27 cellular contexts compared by ENCODE assay signal in genomic region chr5:2143646-2144386, GRCh38.
"Had no signal": no experiment of that assay in that cellular context is flagged by ENCODE, and none has a peak within 500 bp of the region (broad histone marks: within the 10 kb centered on the region; RNA-seq: fewer than 3 reads in every experiment).

No MANE protein-coding gene starts in this region.

- H3K4me3 ChIP-seq: esophagus muscularis mucosa, left lung, lung, mucosa of descending colon, right lobe of liver, uterus had no signal

- H3K4me1 ChIP-seq: esophagus muscularis mucosa, foreskin keratinocyte, left lung, right lobe of liver, uterus had no signal

- H3K27me3 Mint-ChIP-seq: activated CD4-positive, alpha-beta memory T cell treated with anti-CD3 and anti-CD28 coated beads, Interleukin-2, amount 10 ng/mL, durations not matched to agents 7 days and 5 days; activated CD4-positive, alpha-beta T cell treated with anti-CD3 and anti-CD28 coated beads, Interleukin-2, amount 10 ng/mL, durations not matched to agents 7 days and 5 days; dendritic cell treated with granulocyte-macrophage colony-stimulating factor and Interleukin-4, amounts not matched to agents 40 ng/mL and 50 ng/mL, for 4 days had no signal

- H3K9me3 ChIP-seq: mucosa of descending colon, neutrophil, right lobe of liver, uterus had no signal

- DNase-seq: activated CD4-positive, alpha-beta memory T cell treated with anti-CD3 and anti-CD28 coated beads, Interleukin-2, amount 10 ng/mL, durations not matched to agents 7 days and 5 days; activated CD4-positive, alpha-beta T cell treated with anti-CD3 and anti-CD28 coated beads for 1 hour; activated CD4-positive, alpha-beta T cell treated with anti-CD3 and anti-CD28 coated beads, Interleukin-2, amount 10 ng/mL, durations not matched to agents 7 days and 5 days; activated CD8-positive, alpha-beta memory T cell treated with anti-CD3 and anti-CD28 coated beads, Interleukin-2, amount 50 U/mL, for 48 hours; activated gamma-delta T cell; activated naive CD4-positive, alpha-beta T cell treated with anti-CD3 and anti-CD28 coated beads, Interleukin-2, amount 50 U/mL, for 16 hours; activated T-cell treated with anti-CD3 and anti-CD28 coated beads, Interleukin-2, amount 50 U/mL, for 24 hours; amniotic stem cell; central memory CD4-positive, alpha-beta T cell; foreskin keratinocyte; left lung; mesendoderm; mucosa of descending colon; right lobe of liver; stimulated activated CD4-positive, alpha-beta T cell treated with anti-CD3 and anti-CD28 coated beads, Interleukin-4, amount 100 ng/mL, for 24 hours; T-helper 17 cell; T1000; uterus had no signal

- H3K27ac Mint-ChIP-seq: activated CD4-positive, alpha-beta memory T cell treated with anti-CD3 and anti-CD28 coated beads, Interleukin-2, amount 10 ng/mL, durations not matched to agents 7 days and 5 days; activated CD4-positive, alpha-beta T cell treated with anti-CD3 and anti-CD28 coated beads, Interleukin-2, amount 10 ng/mL, durations not matched to agents 7 days and 5 days; activated T-cell treated with anti-CD3 and anti-CD28 coated beads, Interleukin-2, amount 50 U/mL, for 24 hours; dendritic cell treated with granulocyte-macrophage colony-stimulating factor and Interleukin-4, amounts not matched to agents 40 ng/mL and 50 ng/mL, for 4 days; nephron; progenitor cell of endocrine pancreas; stimulated activated effector memory CD8-positive, alpha-beta T cell treated with anti-CD3 and anti-CD28 coated beads, Interleukin-12 subunit alpha, Interleukin-12 subunit beta, amount 100 ng/mL, for 72 hours; stimulated activated naive CD8-positive, alpha-beta T cell treated with anti-CD3 and anti-CD28 coated beads, Interleukin-15, Interleukin-2, amounts not matched to agents 100 ng/mL and 50 ng/mL, for 24 hours; T-helper 17 cell; type B pancreatic cell had no signal

- H3K36me3 Mint-ChIP-seq: stimulated activated effector memory CD8-positive, alpha-beta T cell treated with anti-CD3 and anti-CD28 coated beads, Interleukin-12 subunit alpha, Interleukin-12 subunit beta, amount 100 ng/mL, for 72 hours; type B pancreatic cell had no signal

- H3K36me3 ChIP-seq: esophagus muscularis mucosa, left lung, neutrophil, right lobe of liver, uterus had no signal

- H3K27me3 ChIP-seq: foreskin keratinocyte, neutrophil, right lobe of liver, uterus had no signal

- H3K4me3 Mint-ChIP-seq: activated CD4-positive, alpha-beta memory T cell treated with anti-CD3 and anti-CD28 coated beads, Interleukin-2, amount 10 ng/mL, durations not matched to agents 7 days and 5 days; activated CD4-positive, alpha-beta T cell treated with anti-CD3 and anti-CD28 coated beads, Interleukin-2, amount 10 ng/mL, durations not matched to agents 7 days and 5 days; activated T-cell treated with anti-CD3 and anti-CD28 coated beads, Interleukin-2, amount 50 U/mL, for 24 hours; dendritic cell treated with granulocyte-macrophage colony-stimulating factor and Interleukin-4, amounts not matched to agents 40 ng/mL and 50 ng/mL, for 4 days; nephron; stimulated activated effector memory CD8-positive, alpha-beta T cell treated with anti-CD3 and anti-CD28 coated beads, Interleukin-12 subunit alpha, Interleukin-12 subunit beta, amount 100 ng/mL, for 72 hours; stimulated activated naive CD8-positive, alpha-beta T cell treated with anti-CD3 and anti-CD28 coated beads, Interleukin-15, Interleukin-2, amounts not matched to agents 100 ng/mL and 50 ng/mL, for 24 hours; T-helper 17 cell; type B pancreatic cell had no signal

- ATAC-seq: foreskin keratinocyte; left lung; mucosa of descending colon; right lobe of liver; stimulated activated effector memory CD8-positive, alpha-beta T cell treated with anti-CD3 and anti-CD28 coated beads, Interleukin-12 subunit alpha, Interleukin-12 subunit beta, amount 100 ng/mL, for 72 hours; T-helper 17 cell had no signal

- H3K4me1 Mint-ChIP-seq: activated CD4-positive, alpha-beta memory T cell treated with anti-CD3 and anti-CD28 coated beads, Interleukin-2, amount 10 ng/mL, durations not matched to agents 7 days and 5 days; activated CD4-positive, alpha-beta T cell treated with anti-CD3 and anti-CD28 coated beads, Interleukin-2, amount 10 ng/mL, durations not matched to agents 7 days and 5 days; nephron; stimulated activated effector memory CD8-positive, alpha-beta T cell treated with anti-CD3 and anti-CD28 coated beads, Interleukin-12 subunit alpha, Interleukin-12 subunit beta, amount 100 ng/mL, for 72 hours; T-helper 17 cell had no signal

- H3K27ac ChIP-seq: esophagus muscularis mucosa, foreskin keratinocyte, left lung, neutrophil, right lobe of liver, uterus had no signal

- H3K9me3 Mint-ChIP-seq: activated CD4-positive, alpha-beta memory T cell treated with anti-CD3 and anti-CD28 coated beads, Interleukin-2, amount 10 ng/mL, durations not matched to agents 7 days and 5 days; activated CD4-positive, alpha-beta T cell treated with anti-CD3 and anti-CD28 coated beads, Interleukin-2, amount 10 ng/mL, durations not matched to agents 7 days and 5 days; activated T-cell treated with anti-CD3 and anti-CD28 coated beads, Interleukin-2, amount 50 U/mL, for 24 hours; dendritic cell treated with granulocyte-macrophage colony-stimulating factor and Interleukin-4, amounts not matched to agents 40 ng/mL and 50 ng/mL, for 4 days; stimulated activated effector memory CD8-positive, alpha-beta T cell treated with anti-CD3 and anti-CD28 coated beads, Interleukin-12 subunit alpha, Interleukin-12 subunit beta, amount 100 ng/mL, for 72 hours; stimulated activated naive CD8-positive, alpha-beta T cell treated with anti-CD3 and anti-CD28 coated beads, Interleukin-15, Interleukin-2, amounts not matched to agents 100 ng/mL and 50 ng/mL, for 24 hours; type B pancreatic cell had no signal
